ENCODE assay signal across 8 cellular contexts in genomic region chr14:49852351-49853157, GRCh38. TPM values are rescaled to one million over a fixed set of nuclear protein-coding genes. Genes with fewer than 3 reads are reported as not detected.
DNase-seq lines count a peak whose midpoint lies in the region; ATAC-seq and TF ChIP-seq lines count a peak whose summit lies in the region.

Gene NEMF, minus strand, starts transcription at chr14:49852788. Its CDS starts 35 bp downstream, at chr14:49852753.

- peaks cover 15% of the 10 kb centered on the region for H3K36me3 ChIP-seq in BE2C

- H3K9me3 ChIP-seq in BE2C: no peaks in the 10 kb centered on the region

- H3K27me3 ChIP-seq in BE2C: no peaks in the 10 kb centered on the region

- H3K4me1 ChIP-seq in BE2C: no peaks in the 10 kb centered on the region

- DNase-seq in BE2C (peak; percentile 86), NCI-H460 (ENCODE audit: extremely low read depth, low read depth) (peak; percentile 91), coronary artery (ENCODE audit: low spot score) (peak; percentile 87), left lobe of liver (ENCODE audit: low spot score) (peak; percentile 92)
- peak; percentile 78 to 80 for DNase-seq in activated CD4-positive, alpha-beta T cell treated with anti-CD3 and anti-CD28 coated beads for 4 hours
- DNase-seq in stimulated activated CD4-positive, alpha-beta T cell treated with anti-CD3 and anti-CD28 coated beads, Interleukin-2, amount 100 ng/mL, for 4 hours (ENCODE audit: low read depth): peak; percentile 70

- H3K27ac ChIP-seq in coronary artery: peak within 1 kb of the TSS; percentile 82 to 94

- ATAC-seq in GM19043 (IDR thresholded peaks at IDR 0.05; ENCODE audit: low read depth, unreplicated experiment) (peak; percentile 76), HG03432 (IDR thresholded peaks at IDR 0.05; ENCODE audit: unreplicated experiment) (peak; percentile 81), left lobe of liver (peak; percentile 86)

- H3K4me3 ChIP-seq in BE2C (ENCODE audit: low read depth, low read length): peak within 1 kb of the TSS; percentile 88
- H3K4me3 ChIP-seq in coronary artery: peak within 1 kb of the TSS; percentile 88

- TF ChIP-seq CTCF in BE2C (IDR thresholded peaks at IDR 0.05; ENCODE audit: low read depth, low read length) (peak; percentile 91), coronary artery (IDR thresholded peaks at IDR 0.05) (peak; percentile 41)

RNA-seq across cellular contexts. Expression of gene NEMF, which starts in this region (rescaled TPM):
- polyA plus RNA-seq in BE2C (2012; ENCODE audit: insufficient read depth, insufficient read length, low read depth): 25.0 TPM
- total RNA-seq in NCI-H460 (2014; rRNA removed; shearing (Covaris generic)): 61.1 and 73.4 TPM in 2 replicates
- 37.6 and 44.6 TPM in 2 replicates for polyA plus RNA-seq in NCI-H460 (2014; cell fraction: nucleus; rRNA removed)
- 18.2 TPM for total RNA-seq in left lobe of liver

Comparison
In these comparisons a context has a peak if more than half of its experiments do, and no peak if none do; other contexts are left out.
1. Peak in every context shown above with its lines: DNase-seq, ATAC-seq, H3K4me3 ChIP-seq and H3K27ac ChIP-seq.